In the genomic region with DNA sequence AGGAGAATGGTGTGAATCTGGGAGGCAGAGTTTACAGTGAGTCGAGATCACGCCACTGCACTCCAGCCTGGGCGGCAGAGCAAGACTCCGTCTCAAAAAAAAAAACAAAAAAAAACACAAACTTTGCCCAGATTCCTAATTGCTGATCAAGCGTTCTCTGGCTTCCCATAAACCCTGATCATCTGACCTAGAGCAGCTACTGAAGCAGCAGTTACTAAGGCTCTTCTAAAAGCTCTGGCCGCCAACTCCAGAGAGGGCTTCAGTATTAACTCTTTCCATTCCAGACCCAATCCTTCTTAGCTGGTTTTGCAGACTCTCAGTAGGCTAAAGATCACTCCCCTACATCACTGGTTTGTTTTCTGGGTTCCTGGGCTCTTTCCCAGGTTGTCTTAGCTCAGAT, we compare ENCODE assay signal across 18 cellular contexts.
DNase-seq lines count a peak whose midpoint lies in the region; ATAC-seq, FAIRE-seq and TF ChIP-seq lines count a peak whose summit lies in the region.
"Had no signal": no experiment of that assay in that cellular context is flagged by ENCODE, and none has a peak within 500 bp of the region (broad histone marks: within the 10 kb centered on the region; RNA-seq: fewer than 3 reads in every experiment).

No MANE protein-coding gene starts in this region.

- 3% methylated on average over 6 of the region's 6 CpGs for WGBS in HepG2 (ENCODE audit: low lambda C conversion rate)
- WGBS in thyroid gland, 2 donors: 14 to 27% methylated on average over 6 of the region's 6 CpGs

- ATAC-seq in HepG2 (no peak), HG03571 (IDR thresholded peaks at IDR 0.05; ENCODE audit: unreplicated experiment) (no peak)
- ATAC-seq: CD8-positive, alpha-beta T cell; GM12878 had no signal

- H3K4me1 ChIP-seq in HepG2 (ENCODE audit: insufficient read depth, low read length): no peaks in the 10 kb centered on the region
- peaks cover 3 to 8% of the 10 kb centered on the region in 2 donors for H3K4me1 ChIP-seq in thyroid gland
- H3K4me1 ChIP-seq: BLaER1 treated with 17β-estradiol and CSF1 and Interleukin-3, amounts not matched to agents 10 nM and 100 nM had no signal

- no peaks in the 10 kb centered on the region for H4K20me1 ChIP-seq in HepG2 (ENCODE audit: insufficient read depth, low read length)
- H4K20me1 ChIP-seq: BLaER1 treated with 17β-estradiol and CSF1 and Interleukin-3, amounts not matched to agents 10 nM and 100 nM had no signal

- no peak overlapping the region for H3K4me3 ChIP-seq in fibroblast of mammary gland (ENCODE audit: control insufficient read depth, low read depth, low read length)
- H3K4me3 ChIP-seq in HepG2 (replicated peaks in 1 of 3; ENCODE audit: insufficient read depth in 1 of 3, low read depth in 2 of 3, low read length in 3 of 3): no peak overlapping the region
- no peak overlapping the region for H3K4me3 ChIP-seq in thyroid gland (replicated peaks in 1 of 3)
- H3K4me3 ChIP-seq: BLaER1 treated with 17β-estradiol and CSF1 and Interleukin-3, amounts not matched to agents 10 nM and 100 nM; GM12878 had no signal

- intact Hi-C loops in HepG2 (cut with micrococcal nuclease; ENCODE audit: unreplicated experiment) (no loop called here), thyroid gland (cut with DNase I) (no loop called here)

- TF ChIP-seq POLR2A in HepG2 (IDR thresholded peaks at IDR 0.05; ENCODE audit: insufficient read depth in 1 of 2, low read depth in 2 of 2, low read length in 2 of 2) (no peak), thyroid gland (IDR thresholded peaks at IDR 0.05) (no peak)

- TF ChIP-seq RAD21 in HepG2 (CRISPR knock-in tag; IDR thresholded peaks at IDR 0.05): no peak

- H3K79me2 ChIP-seq in HepG2 (ENCODE audit: insufficient read depth, low read length): no peaks in the 10 kb centered on the region

- CTCF ChIA-PET in HepG2 (lab: Yijun Ruan, JAX; ENCODE audit: low intra/inter-chr PET ratio, low total read pairs): no interaction called here

- no peak overlapping the region for H3K4me2 ChIP-seq in HepG2 (ENCODE audit: low read depth, low read length)
- H3K4me2 ChIP-seq: BLaER1 treated with 17β-estradiol and CSF1 and Interleukin-3, amounts not matched to agents 10 nM and 100 nM had no signal

- H2AFZ ChIP-seq in HepG2 (ENCODE audit: low read length): no peak overlapping the region

- no peak overlapping the region for H3K9ac ChIP-seq in HepG2 (ENCODE audit: insufficient read depth, low read depth, low read length)
- H3K9ac ChIP-seq: BLaER1 treated with 17β-estradiol and CSF1 and Interleukin-3, amounts not matched to agents 10 nM and 100 nM had no signal

- no peaks in the 10 kb centered on the region for H3K36me3 ChIP-seq in HepG2 (replicated peaks in 1 of 2; ENCODE audit: control insufficient read depth in 1 of 2, insufficient read depth in 2 of 2, low read length in 2 of 2)
- no peaks in the 10 kb centered on the region for H3K36me3 ChIP-seq in thyroid gland
- H3K36me3 ChIP-seq: BLaER1 treated with 17β-estradiol and CSF1 and Interleukin-3, amounts not matched to agents 10 nM and 100 nM had no signal

- no TSS peak for BruUV-seq in HepG2 (replicated peaks; lab: Mats Ljungman, UMichigan)

- peak; percentile 20 for DNase-seq in Caki2 (ENCODE audit: low read depth)
- peak; percentile 10 for DNase-seq in fibroblast of mammary gland (ENCODE audit: low read depth)
- no peak for DNase-seq in HepG2 (ENCODE audit: low spot score)
- DNase-seq in thyroid gland: peak; percentile 37 to 61
- DNase-seq in nucleus accumbens (lab: John Stamatoyannopoulos, UW): no peak
- no peak for DNase-seq in GM19238 (ENCODE audit: insufficient read length, low spot score)
- DNase-seq: 8988T; CD8-positive, alpha-beta T cell; DMS 273 treated with DMSO at 0.1 percent for 48 hours; DMS53; DND-41; EL; H9 had no signal

- FAIRE-seq in HepG2 (lab: Jason Lieb, UNC): no peak
- FAIRE-seq: GM12878, GM19239, H1 had no signal

- H3K27ac ChIP-seq in HepG2 (ENCODE audit: extremely low read length, insufficient read depth, low read length) (no peak overlapping the region), thyroid gland (no peak overlapping the region)
- H3K27ac ChIP-seq: BLaER1 treated with 17β-estradiol and CSF1 and Interleukin-3, amounts not matched to agents 10 nM and 100 nM had no signal

- TF ChIP-seq CTCF in fibroblast of mammary gland (conservative IDR thresholded peaks at IDR 0.05; ENCODE audit: control insufficient read depth, insufficient read depth, low read depth, low read length): no peak
- TF ChIP-seq CTCF in HepG2 (CRISPR knock-in tag; IDR thresholded peaks at IDR 0.05): no peak
- no peak for TF ChIP-seq CTCF in thyroid gland (IDR thresholded peaks at IDR 0.05)

- in situ Hi-C loops in Caki2 (cut with HindIII; ENCODE audit: low pct_unique_long_range_greater_than_20kb, low sequenced_read_pairs) (no loop called here), HepG2 (cut with HindIII; ENCODE audit: extremely low pct_ligation_motif_present, low pct_unique_long_range_greater_than_20kb) (no loop called here)

- POLR2A ChIA-PET in HepG2 (lab: Yijun Ruan, JAX): no interaction called here

- TF ChIP-seq EP300 in HepG2 (IDR thresholded peaks at IDR 0.05; ENCODE audit: low read depth in 2 of 2, low read length in 2 of 2) (no peak), HepG2 (CRISPR knock-in tag; IDR thresholded peaks at IDR 0.05; ENCODE audit: borderline replicate concordance) (no peak)

- H3K27me3 ChIP-seq in HepG2 (ENCODE audit: control insufficient read depth in 1 of 2, insufficient read depth in 2 of 2, low read length in 2 of 2) (no peaks in the 10 kb centered on the region), thyroid gland (no peaks in the 10 kb centered on the region)
- H3K27me3 ChIP-seq: BLaER1 treated with 17β-estradiol and CSF1 and Interleukin-3, amounts not matched to agents 10 nM and 100 nM had no signal

- H3K9me3 ChIP-seq in HepG2 (ENCODE audit: low read length) (peaks cover under 1% of the 10 kb centered on the region; the same call in 1 of the 2 replicates), thyroid gland (no peaks in the 10 kb centered on the region)

TF ChIP-seq in HepG2, 621 proteins besides CTCF, POLR2A, EP300 and RAD21:
- TF ChIP-seq ZNF3 (CRISPR knock-in tag; IDR thresholded peaks at IDR 0.05): no peak
- peak; percentile 6 to 9; a peak in 1 of 4 replicates for TF ChIP-seq MAFK (conservative IDR thresholded peaks at IDR 0.05 in 1 of 2, IDR thresholded peaks at IDR 0.05 in 1 of 2; ENCODE audit: low read length in 2 of 2)

Comparison
In these comparisons a context has a peak if more than half of its experiments do, and no peak if none do; other contexts are left out.
1. DNase-seq: peak in Caki2 (single experiment), fibroblast of mammary gland (single experiment) and thyroid gland (2 of 2); none in HepG2 (single experiment), nucleus accumbens (0 of 56) and GM19238 (single experiment).